In genomic region chr2:111473522-111473921, GRCh38 we compare ENCODE assay signal across 8 cellular contexts.
A peak's percentile ranks its signal among the peaks of the same experiment; 100 is the strongest.
DNase-seq lines count a peak whose midpoint lies in the region; ATAC-seq, FAIRE-seq and TF ChIP-seq lines count a peak whose summit lies in the region.
"Not testable (repeated sequence)": the region's sequence is repeated elsewhere in the genome, so short reads cannot be mapped to it uniquely, and the experiment has no call there.

No MANE protein-coding gene starts in this region.

- H3K27me3 ChIP-seq in CD8-positive, alpha-beta T cell (ENCODE audit: insufficient read depth, low read length); Loucy (ENCODE audit: insufficient read depth, low read length, poor library complexity, severe bottlenecking); endothelial cell of umbilical vein (ENCODE audit: control insufficient read depth in 2 of 2, insufficient read depth in 2 of 2, low read length in 2 of 2); neural cell (ENCODE audit: insufficient read depth, low read depth, low read length); upper lobe of left lung: not testable (repeated sequence)

- CTCF ChIA-PET in CD8-positive, alpha-beta T cell (lab: Charles Lee); endothelial cell of umbilical vein (lab: Charles Lee): not testable (repeated sequence)

- H3K4me1 ChIP-seq in CD8-positive, alpha-beta T cell (ENCODE audit: insufficient read depth, low read length); Loucy (ENCODE audit: insufficient read depth, low read length, poor library complexity, severe bottlenecking); endothelial cell of umbilical vein (ENCODE audit: control insufficient read depth, extremely low read depth, insufficient read depth, low read length); upper lobe of left lung: not testable (repeated sequence)

- not testable (repeated sequence) for H3K4me2 ChIP-seq in Loucy (ENCODE audit: low read depth, low read length, poor library complexity, severe bottlenecking); endothelial cell of umbilical vein (ENCODE audit: insufficient read depth, low read length); neural cell (ENCODE audit: low read length)

- H2AFZ ChIP-seq in Loucy (ENCODE audit: low read length); endothelial cell of umbilical vein (ENCODE audit: low read depth, low read length); neural cell (ENCODE audit: low read depth, low read length): not testable (repeated sequence)

- not testable (repeated sequence) for H3K4me1 Mint-ChIP-seq in CD8-positive, alpha-beta T cell (ENCODE audit: low read depth); activated naive CD4-positive, alpha-beta T cell treated with anti-CD3 and anti-CD28 coated beads, Interleukin-2, amount 50 U/mL, for 24 hours

- TF ChIP-seq POLR2A in endothelial cell of umbilical vein (IDR thresholded peaks at IDR 0.05; ENCODE audit: low read depth, low read length); upper lobe of left lung (IDR thresholded peaks at IDR 0.05): not testable (repeated sequence)

- not testable (repeated sequence) for H3F3A ChIP-seq in Loucy (ENCODE audit: low read depth); neural cell (ENCODE audit: insufficient read depth, low read length, poor library complexity, severe bottlenecking)

- POLR2A ChIA-PET in CD8-positive, alpha-beta T cell (lab: Charles Lee); endothelial cell of umbilical vein (lab: Charles Lee): not testable (repeated sequence)

- intact Hi-C loops in CD8-positive, alpha-beta T cell (cut with DNase I, micrococcal nuclease); endothelial cell of umbilical vein (cut with micrococcal nuclease): not testable (repeated sequence)

- not testable (repeated sequence) for TF ChIP-seq RAD21 in neural cell (conservative IDR thresholded peaks at IDR 0.05)

- H4K20me1 ChIP-seq in Loucy (ENCODE audit: insufficient read depth, low read length, poor library complexity, severe bottlenecking); endothelial cell of umbilical vein (replicated peaks; ENCODE audit: control insufficient read depth, extremely low read depth, insufficient read depth, low read length); neural cell (ENCODE audit: insufficient read depth): not testable (repeated sequence)

- BruUV-seq in endothelial cell of umbilical vein (replicated peaks; lab: Mats Ljungman, UMichigan): not testable (repeated sequence)

- FAIRE-seq in endothelial cell of umbilical vein (lab: Jason Lieb, UNC): peak; percentile 67

- ATAC-seq in CD8-positive, alpha-beta T cell: peak; percentile 46
- ATAC-seq in activated CD4-positive, CD25-positive, alpha-beta regulatory T cell treated with anti-CD3 and anti-CD28 coated beads, Interleukin-2, amount 50 U/mL, for 24 hours: peak; percentile 30 to 41
- ATAC-seq in left lobe of liver: peak; percentile 88
- peak; percentile 62 to 63 for ATAC-seq in upper lobe of left lung (ENCODE audit: low FRiP score in 2 of 2)

- not testable (repeated sequence) for H3K27ac ChIP-seq in CD8-positive, alpha-beta T cell (ENCODE audit: low read depth, low read length); endothelial cell of umbilical vein (ENCODE audit: insufficient read depth, low read depth, low read length); neural cell (ENCODE audit: low read length); upper lobe of left lung

- not testable (repeated sequence) for H3K27me3 Mint-ChIP-seq in CD8-positive, alpha-beta T cell (ENCODE audit: low read depth); activated naive CD4-positive, alpha-beta T cell treated with anti-CD3 and anti-CD28 coated beads, Interleukin-2, amount 50 U/mL, for 24 hours

- dilution Hi-C loops in endothelial cell of umbilical vein (cut with MboI; ENCODE audit: extremely low pct_ligation_motif_present, low sequenced_read_pairs): not testable (repeated sequence)

- H3K9me3 Mint-ChIP-seq in CD8-positive, alpha-beta T cell; activated naive CD4-positive, alpha-beta T cell treated with anti-CD3 and anti-CD28 coated beads, Interleukin-2, amount 50 U/mL, for 24 hours: not testable (repeated sequence)

- H3K36me3 Mint-ChIP-seq in CD8-positive, alpha-beta T cell; activated naive CD4-positive, alpha-beta T cell treated with anti-CD3 and anti-CD28 coated beads, Interleukin-2, amount 50 U/mL, for 24 hours: not testable (repeated sequence)

- not testable (repeated sequence) for H3K27ac Mint-ChIP-seq in CD8-positive, alpha-beta T cell
- peak overlapping the region; percentile 15 for H3K27ac Mint-ChIP-seq in activated naive CD4-positive, alpha-beta T cell treated with anti-CD3 and anti-CD28 coated beads, Interleukin-2, amount 50 U/mL, for 24 hours

- TF ChIP-seq EP300 in neural cell (conservative IDR thresholded peaks at IDR 0.05; ENCODE audit: poor library complexity, severe bottlenecking); upper lobe of left lung (IDR thresholded peaks at IDR 0.05): not testable (repeated sequence)

- H3K9me2 ChIP-seq in Loucy (replicated peaks; ENCODE audit: low read depth, low read length); neural cell (ENCODE audit: insufficient read depth, low read length): not testable (repeated sequence)

- not testable (repeated sequence) for H3K36me3 ChIP-seq in CD8-positive, alpha-beta T cell (ENCODE audit: insufficient read depth, low read length); Loucy (ENCODE audit: insufficient read depth, low read length); endothelial cell of umbilical vein (ENCODE audit: control insufficient read depth in 2 of 2, extremely low read depth in 1 of 2, insufficient read depth in 2 of 2, low read length in 2 of 2); neural cell (ENCODE audit: insufficient read depth, low read length); upper lobe of left lung

- not testable (repeated sequence) for H3K9me3 ChIP-seq in CD8-positive, alpha-beta T cell (ENCODE audit: low read length); Loucy (ENCODE audit: insufficient read depth, low read depth, low read length); endothelial cell of umbilical vein (replicated peaks; ENCODE audit: control insufficient read depth, insufficient read depth, low read length); neural cell (ENCODE audit: low read length); upper lobe of left lung

- DNase-seq in CD8-positive, alpha-beta T cell; endothelial cell of umbilical vein (ENCODE audit: low read depth, low spot score); left lobe of liver (ENCODE audit: low spot score); upper lobe of left lung: not testable (repeated sequence)

- H3K4me3 ChIP-seq in CD8-positive, alpha-beta T cell (ENCODE audit: low read depth, low read length); Loucy (ENCODE audit: low read length, poor library complexity, severe bottlenecking); endothelial cell of umbilical vein (replicated peaks in 1 of 3; ENCODE audit: insufficient read depth in 1 of 3, low read depth in 1 of 3, low read length in 3 of 3); neural cell (ENCODE audit: low read length); upper lobe of left lung: not testable (repeated sequence)

- not testable (repeated sequence) for H3K9ac ChIP-seq in Loucy (ENCODE audit: low read depth, low read length, poor library complexity, severe bottlenecking); endothelial cell of umbilical vein (replicated peaks; ENCODE audit: extremely low read depth, insufficient read depth, low read length); neural cell (ENCODE audit: low read length)

- 29 to 49% methylated on average over 2 of the region's 3 CpGs for WGBS in upper lobe of left lung, 2 donors

- not testable (repeated sequence) for TF ChIP-seq CTCF in CD8-positive, alpha-beta T cell (IDR thresholded peaks at IDR 0.05); endothelial cell of umbilical vein (IDR thresholded peaks at IDR 0.05; ENCODE audit: extremely low read depth in 1 of 2, insufficient read depth in 1 of 2, low read depth in 1 of 2, low read length in 2 of 2); upper lobe of left lung (IDR thresholded peaks at IDR 0.05)
- TF ChIP-seq CTCF in Loucy (conservative IDR thresholded peaks at IDR 0.05; ENCODE audit: low read length) (peak; percentile 16; the same call in 1 of the 2 replicates), neural cell (IDR thresholded peaks at IDR 0.05; ENCODE audit: poor library complexity, severe bottlenecking) (peak; percentile 38)

- H3K79me2 ChIP-seq in Loucy (ENCODE audit: insufficient read depth, low read length); neural cell (replicated peaks; ENCODE audit: insufficient read depth, low read length): not testable (repeated sequence)
- H3K79me2 ChIP-seq in endothelial cell of umbilical vein (ENCODE audit: control insufficient read depth, insufficient read depth, low read length): peaks cover 59% of the 10 kb centered on the region

- H3K9me1 ChIP-seq in endothelial cell of umbilical vein (replicated peaks; ENCODE audit: control insufficient read depth, extremely low read depth, insufficient read depth, low read length): not testable (repeated sequence)

- not testable (repeated sequence) for H3K4me3 Mint-ChIP-seq in CD8-positive, alpha-beta T cell; activated naive CD4-positive, alpha-beta T cell treated with anti-CD3 and anti-CD28 coated beads, Interleukin-2, amount 50 U/mL, for 24 hours

Comparison
In these comparisons a context has a peak if more than half of its experiments do, and no peak if none do; other contexts are left out.
1. ATAC-seq: peak in every context shown above with its lines; median percentile 88 in left lobe of liver; 62 in upper lobe of left lung; 46 in CD8-positive, alpha-beta T cell; 36 in activated CD4-positive, CD25-positive, alpha-beta regulatory T cell treated with anti-CD3 and anti-CD28 coated beads, Interleukin-2, amount 50 U/mL, for 24 hours.